In the genomic region with DNA sequence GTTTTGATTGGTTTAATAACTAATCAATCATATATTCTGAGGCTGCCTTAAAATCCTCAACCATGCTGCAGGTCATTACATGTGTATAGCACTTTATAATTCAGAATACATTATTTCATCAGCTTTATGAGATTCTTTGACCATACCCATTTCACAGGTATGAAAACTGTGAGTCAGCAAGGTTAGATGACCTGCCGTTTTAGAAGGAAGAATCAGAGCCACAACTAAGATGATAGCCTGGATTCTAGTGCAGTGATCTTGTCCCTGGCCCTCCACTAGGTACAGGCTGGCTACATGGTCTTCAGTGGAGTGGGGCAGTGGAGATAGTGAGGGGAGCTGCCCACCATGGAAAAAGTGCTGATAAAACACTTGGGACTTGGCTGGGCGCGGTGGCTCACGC, we compare ENCODE assay signal across 1 cellular context.
TF ChIP-seq lines count a peak whose summit lies in the region.

No MANE protein-coding gene starts in this region.

TF ChIP-seq in GM23338, 12 proteins besides CTCF, POLR2A, EP300 and RAD21 (continued from another document):
- TF ChIP-seq, protein P1, sequence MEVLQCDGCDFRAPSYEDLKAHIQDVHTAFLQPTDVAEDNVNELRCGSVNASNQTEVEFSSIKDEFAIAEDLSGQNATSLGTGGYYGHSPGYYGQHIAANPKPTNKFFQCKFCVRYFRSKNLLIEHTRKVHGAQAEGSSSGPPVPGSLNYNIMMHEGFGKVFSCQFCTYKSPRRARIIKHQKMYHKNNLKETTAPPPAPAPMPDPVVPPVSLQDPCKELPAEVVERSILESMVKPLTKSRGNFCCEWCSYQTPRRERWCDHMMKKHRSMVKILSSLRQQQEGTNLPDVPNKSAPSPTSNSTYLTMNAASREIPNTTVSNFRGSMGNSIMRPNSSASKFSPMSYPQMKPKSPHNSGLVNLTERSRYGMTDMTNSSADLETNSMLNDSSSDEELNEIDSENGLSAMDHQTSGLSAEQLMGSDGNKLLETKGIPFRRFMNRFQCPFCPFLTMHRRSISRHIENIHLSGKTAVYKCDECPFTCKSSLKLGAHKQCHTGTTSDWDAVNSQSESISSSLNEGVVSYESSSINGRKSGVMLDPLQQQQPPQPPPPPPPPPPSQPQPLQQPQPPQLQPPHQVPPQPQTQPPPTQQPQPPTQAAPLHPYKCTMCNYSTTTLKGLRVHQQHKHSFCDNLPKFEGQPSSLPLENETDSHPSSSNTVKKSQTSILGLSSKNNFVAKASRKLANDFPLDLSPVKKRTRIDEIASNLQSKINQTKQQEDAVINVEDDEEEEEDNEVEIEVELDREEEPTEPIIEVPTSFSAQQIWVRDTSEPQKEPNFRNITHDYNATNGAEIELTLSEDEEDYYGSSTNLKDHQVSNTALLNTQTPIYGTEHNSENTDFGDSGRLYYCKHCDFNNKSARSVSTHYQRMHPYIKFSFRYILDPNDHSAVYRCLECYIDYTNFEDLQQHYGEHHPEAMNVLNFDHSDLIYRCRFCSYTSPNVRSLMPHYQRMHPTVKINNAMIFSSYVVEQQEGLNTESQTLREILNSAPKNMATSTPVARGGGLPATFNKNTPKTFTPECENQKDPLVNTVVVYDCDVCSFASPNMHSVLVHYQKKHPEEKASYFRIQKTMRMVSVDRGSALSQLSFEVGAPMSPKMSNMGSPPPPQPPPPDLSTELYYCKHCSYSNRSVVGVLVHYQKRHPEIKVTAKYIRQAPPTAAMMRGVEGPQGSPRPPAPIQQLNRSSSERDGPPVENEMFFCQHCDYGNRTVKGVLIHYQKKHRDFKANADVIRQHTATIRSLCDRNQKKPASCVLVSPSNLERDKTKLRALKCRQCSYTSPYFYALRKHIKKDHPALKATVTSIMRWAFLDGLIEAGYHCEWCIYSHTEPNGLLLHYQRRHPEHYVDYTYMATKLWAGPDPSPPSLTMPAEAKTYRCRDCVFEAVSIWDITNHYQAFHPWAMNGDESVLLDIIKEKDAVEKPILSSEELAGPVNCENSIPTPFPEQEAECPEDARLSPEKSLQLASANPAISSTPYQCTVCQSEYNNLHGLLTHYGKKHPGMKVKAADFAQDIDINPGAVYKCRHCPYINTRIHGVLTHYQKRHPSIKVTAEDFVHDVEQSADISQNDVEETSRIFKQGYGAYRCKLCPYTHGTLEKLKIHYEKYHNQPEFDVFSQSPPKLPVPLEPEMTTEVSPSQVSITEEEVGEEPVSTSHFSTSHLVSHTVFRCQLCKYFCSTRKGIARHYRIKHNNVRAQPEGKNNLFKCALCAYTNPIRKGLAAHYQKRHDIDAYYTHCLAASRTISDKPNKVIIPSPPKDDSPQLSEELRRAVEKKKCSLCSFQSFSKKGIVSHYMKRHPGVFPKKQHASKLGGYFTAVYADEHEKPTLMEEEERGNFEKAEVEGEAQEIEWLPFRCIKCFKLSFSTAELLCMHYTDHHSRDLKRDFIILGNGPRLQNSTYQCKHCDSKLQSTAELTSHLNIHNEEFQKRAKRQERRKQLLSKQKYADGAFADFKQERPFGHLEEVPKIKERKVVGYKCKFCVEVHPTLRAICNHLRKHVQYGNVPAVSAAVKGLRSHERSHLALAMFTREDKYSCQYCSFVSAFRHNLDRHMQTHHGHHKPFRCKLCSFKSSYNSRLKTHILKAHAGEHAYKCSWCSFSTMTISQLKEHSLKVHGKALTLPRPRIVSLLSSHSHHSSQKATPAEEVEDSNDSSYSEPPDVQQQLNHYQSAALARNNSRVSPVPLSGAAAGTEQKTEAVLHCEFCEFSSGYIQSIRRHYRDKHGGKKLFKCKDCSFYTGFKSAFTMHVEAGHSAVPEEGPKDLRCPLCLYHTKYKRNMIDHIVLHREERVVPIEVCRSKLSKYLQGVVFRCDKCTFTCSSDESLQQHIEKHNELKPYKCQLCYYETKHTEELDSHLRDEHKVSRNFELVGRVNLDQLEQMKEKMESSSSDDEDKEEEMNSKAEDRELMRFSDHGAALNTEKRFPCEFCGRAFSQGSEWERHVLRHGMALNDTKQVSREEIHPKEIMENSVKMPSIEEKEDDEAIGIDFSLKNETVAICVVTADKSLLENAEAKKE (CRISPR knock-in tag; IDR thresholded peaks at IDR 0.05) = no peak
- TF ChIP-seq NANOG (IDR thresholded peaks at IDR 0.05; ENCODE audit: borderline replicate concordance) (no peak), CREB1 (CRISPR knock-in tag; IDR thresholded peaks at IDR 0.05; ENCODE audit: low read depth) (no peak), REST (IDR thresholded peaks at IDR 0.05; ENCODE audit: unreplicated experiment) (no peak), POLR2AphosphoS5 (IDR thresholded peaks at IDR 0.05; ENCODE audit: low read depth) (no peak), EZH2phosphoT487 (IDR thresholded peaks at IDR 0.05; ENCODE audit: unreplicated experiment) (no peak), STAT1 (IDR thresholded peaks at IDR 0.05; ENCODE audit: unreplicated experiment) (no peak), EZH2 (IDR thresholded peaks at IDR 0.05; ENCODE audit: low read depth, unreplicated experiment) (no peak), ZNF331 (CRISPR knock-in tag; IDR thresholded peaks at IDR 0.05; ENCODE audit: low read depth) (no peak), JUNB (IDR thresholded peaks at IDR 0.05; ENCODE audit: unreplicated experiment) (no peak)
- TF ChIP-seq, protein P2, sequence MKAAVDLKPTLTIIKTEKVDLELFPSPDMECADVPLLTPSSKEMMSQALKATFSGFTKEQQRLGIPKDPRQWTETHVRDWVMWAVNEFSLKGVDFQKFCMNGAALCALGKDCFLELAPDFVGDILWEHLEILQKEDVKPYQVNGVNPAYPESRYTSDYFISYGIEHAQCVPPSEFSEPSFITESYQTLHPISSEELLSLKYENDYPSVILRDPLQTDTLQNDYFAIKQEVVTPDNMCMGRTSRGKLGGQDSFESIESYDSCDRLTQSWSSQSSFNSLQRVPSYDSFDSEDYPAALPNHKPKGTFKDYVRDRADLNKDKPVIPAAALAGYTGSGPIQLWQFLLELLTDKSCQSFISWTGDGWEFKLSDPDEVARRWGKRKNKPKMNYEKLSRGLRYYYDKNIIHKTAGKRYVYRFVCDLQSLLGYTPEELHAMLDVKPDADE (IDR thresholded peaks at IDR 0.05) = no peak
